In genomic region chr15:71753346-71753745, GRCh38 we compare ENCODE assay signal across 13 cellular contexts. TPM values are rescaled to one million over a fixed set of nuclear protein-coding genes. Genes with fewer than 3 reads are reported as not detected.
DNase-seq lines count a peak whose midpoint lies in the region; ATAC-seq and TF ChIP-seq lines count a peak whose summit lies in the region.
"Had no signal": no experiment of that assay in that cellular context is flagged by ENCODE, and none has a peak within 500 bp of the region (broad histone marks: within the 10 kb centered on the region; RNA-seq: fewer than 3 reads in every experiment).

No MANE protein-coding gene starts in this region.

- peaks cover 49% of the 10 kb centered on the region for H3K4me1 Mint-ChIP-seq in HFFc6 (ENCODE audit: low read depth)
- H3K4me1 Mint-ChIP-seq: activated CD4-positive, alpha-beta T cell treated with anti-CD3 and anti-CD28 coated beads, Interleukin-2, amount 10 ng/mL, durations not matched to agents 24 days and 14 days; stimulated activated naive CD8-positive, alpha-beta T cell treated with anti-CD3 and anti-CD28 coated beads, Interleukin-15, amount 100 ng/mL, for 72 hours had no signal

- no peaks in the 10 kb centered on the region for H3K9me3 Mint-ChIP-seq in HFFc6
- H3K9me3 Mint-ChIP-seq: activated CD4-positive, alpha-beta T cell treated with anti-CD3 and anti-CD28 coated beads, Interleukin-2, amount 10 ng/mL, durations not matched to agents 24 days and 14 days; stimulated activated naive CD8-positive, alpha-beta T cell treated with anti-CD3 and anti-CD28 coated beads, Interleukin-15, amount 100 ng/mL, for 72 hours had no signal

- no peaks in the 10 kb centered on the region for H3K27me3 ChIP-seq in BE2C

- H3K36me3 Mint-ChIP-seq in HFFc6 (ENCODE audit: low read depth), result peaks cover 31% of the 10 kb centered on the region

- H3K4me1 ChIP-seq in BE2C, result no peaks in the 10 kb centered on the region

- no peak overlapping the region for H3K4me3 ChIP-seq in BE2C (ENCODE audit: low read depth, low read length)

- H3K36me3 ChIP-seq in BE2C, result no peaks in the 10 kb centered on the region

- H3K27ac Mint-ChIP-seq in HFFc6, result peak overlapping the region; percentile 83
- H3K27ac Mint-ChIP-seq: activated CD4-positive, alpha-beta T cell treated with anti-CD3 and anti-CD28 coated beads, Interleukin-2, amount 10 ng/mL, durations not matched to agents 24 days and 14 days; stimulated activated naive CD8-positive, alpha-beta T cell treated with anti-CD3 and anti-CD28 coated beads, Interleukin-15, amount 100 ng/mL, for 72 hours had no signal

- peaks cover 3% of the 10 kb centered on the region; the same call in 1 of the 2 replicates for H3K27me3 Mint-ChIP-seq in HFFc6 (ENCODE audit: insufficient read depth)

- DNase-seq in HFFc6, result peak; percentile 28
- peak; percentile 8 for DNase-seq in amniotic epithelial cell (ENCODE audit: low read depth)
- peak; percentile 31 for DNase-seq in glomerular visceral epithelial cell (ENCODE audit: extremely low spot score)
- DNase-seq in stromal cell of bone marrow (ENCODE audit: low read depth), result peak; percentile 88
- no peak for DNase-seq in BE2C
- DNase-seq: activated CD4-positive, alpha-beta T cell treated with anti-CD3 and anti-CD28 coated beads, Interleukin-2, amount 10 ng/mL, durations not matched to agents 24 days and 14 days; NCI-H1092 had no signal

- H3K4me3 Mint-ChIP-seq in HFFc6, result peak overlapping the region; percentile 62; the same call in 1 of the 2 replicates
- H3K4me3 Mint-ChIP-seq: activated CD4-positive, alpha-beta T cell treated with anti-CD3 and anti-CD28 coated beads, Interleukin-2, amount 10 ng/mL, durations not matched to agents 24 days and 14 days; stimulated activated naive CD8-positive, alpha-beta T cell treated with anti-CD3 and anti-CD28 coated beads, Interleukin-15, amount 100 ng/mL, for 72 hours had no signal

- ATAC-seq in HG02970 (IDR thresholded peaks at IDR 0.05; ENCODE audit: low FRiP score, unreplicated experiment) (no peak), GM18873 (IDR thresholded peaks at IDR 0.05; ENCODE audit: low FRiP score, unreplicated experiment) (no peak), GM21825 (IDR thresholded peaks at IDR 0.05; ENCODE audit: unreplicated experiment) (no peak)

- TF ChIP-seq CTCF in HFFc6 (IDR thresholded peaks at IDR 0.05), result no peak
- no peak for TF ChIP-seq CTCF in BE2C (IDR thresholded peaks at IDR 0.05; ENCODE audit: low read depth, low read length)

- H3K9me3 ChIP-seq in BE2C, result no peaks in the 10 kb centered on the region

RNA-seq across cellular contexts. Expression of gene NR2E3, which starts 57.0 kb away (rescaled TPM):
- total RNA-seq in HFFc6 (2021; fragmentation: NEBNext Ultra II Directional; extraction: Animal tissue kit (Norgen Biotek cat#: 25700)), result not detected
- not detected for polyA plus RNA-seq in BE2C (2012; ENCODE audit: insufficient read depth, insufficient read length, low read depth)
- total RNA-seq: activated CD4-positive, alpha-beta T cell treated with anti-CD3 and anti-CD28 coated beads, Interleukin-2, amount 10 ng/mL, durations not matched to agents 24 days and 14 days; T-helper 2 cell treated with Interferon-gamma antibody and Interleukin-4, amounts not matched to agents 100 ng/mL and 5 ng/mL, for 36 hours had no signal
- polyA plus RNA-seq: neural cell had no signal
